In the genomic region with DNA sequence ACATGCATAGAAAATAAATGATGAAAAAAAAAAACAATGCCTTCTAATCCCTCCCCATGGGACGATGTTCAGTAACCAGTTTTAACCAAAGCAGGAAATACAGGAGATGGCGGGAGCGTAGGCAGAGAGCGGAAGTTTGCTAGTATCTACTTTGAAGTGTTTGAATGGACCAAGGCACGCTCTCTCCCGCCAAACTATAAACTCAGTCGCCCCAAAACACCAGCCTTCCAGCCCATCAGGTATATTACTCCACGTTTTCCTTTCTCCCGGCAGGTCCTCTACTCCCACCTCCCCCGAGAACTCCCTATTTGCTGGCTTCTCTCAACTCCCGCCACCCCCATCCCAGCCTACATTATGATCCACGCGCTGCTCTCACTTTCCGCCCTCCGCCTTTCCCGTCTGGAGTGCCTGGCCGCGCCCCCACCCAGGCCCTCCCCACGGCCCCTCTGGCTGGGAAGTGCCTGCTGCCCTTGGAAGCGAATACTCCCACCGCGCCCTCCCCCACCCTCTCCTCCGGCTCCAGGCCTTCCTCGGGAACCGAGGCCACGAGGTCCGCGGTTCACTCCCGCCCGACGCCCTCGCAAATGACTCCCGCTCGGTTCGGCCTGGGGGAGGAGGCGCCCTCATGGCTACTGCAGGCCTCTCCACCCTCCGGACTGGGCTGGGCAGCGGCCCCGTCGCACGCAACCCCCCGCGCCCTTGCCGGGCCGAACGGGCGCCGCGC, we compare ENCODE assay signal across 8 cellular contexts. TPM values are rescaled to one million over a fixed set of nuclear protein-coding genes. Genes with fewer than 3 reads are reported as not detected.
DNase-seq lines count a peak whose midpoint lies in the region; ATAC-seq, FAIRE-seq and TF ChIP-seq lines count a peak whose summit lies in the region.

No MANE protein-coding gene starts in this region.

- peak; percentile 29 for DNase-seq in GM12891 (ENCODE audit: insufficient read length, low spot score)
- peak; percentile 47 for DNase-seq in NCI-H146 treated with DMSO at 0.1 percent for 48 hours (lab: John Stamatoyannopoulos, UW; ENCODE audit: unreplicated experiment)
- DNase-seq in astrocyte (ENCODE audit: low read depth), result peak; percentile 49
- peak in 49 of 51 donors; percentile 11 to 77 (median 47) for DNase-seq in hypothalamus (lab: John Stamatoyannopoulos, UW)
- no peak for DNase-seq in retinal pigment epithelial cell (ENCODE audit: low read depth)
- DNase-seq in cerebellar nuclear complex (lab: John Stamatoyannopoulos, UW), result no peak

- H3K27me3 ChIP-seq in astrocyte (ENCODE audit: insufficient read depth, low read length), result no peaks in the 10 kb centered on the region

- peak overlapping the region; percentile 85 for H2AFZ ChIP-seq in astrocyte (ENCODE audit: low read depth, low read length)

- peak; percentile 92 for FAIRE-seq in GM12891 (lab: Jason Lieb, UNC)
- no peak for FAIRE-seq in astrocyte (lab: Jason Lieb, UNC)

- peaks cover 10% of the 10 kb centered on the region for H3K4me1 ChIP-seq in astrocyte (ENCODE audit: insufficient read depth, low read length)

- H3K79me2 ChIP-seq in astrocyte (ENCODE audit: insufficient read depth, low read length), result peaks cover 58% of the 10 kb centered on the region

- TF ChIP-seq POLR2A in GM12891 (IDR thresholded peaks at IDR 0.05; ENCODE audit: low read depth, low read length), result peak; percentile 65; the same call in 1 of the 2 replicates

- peaks cover 3% of the 10 kb centered on the region for H3K9me3 Mint-ChIP-seq in T-helper 1 cell treated with Interleukin-12 subunit alpha and Interleukin-12 subunit beta and Interleukin-4 antibody, amounts not matched to agents 30 μg/mL and 1 μg/mL, for 36 hours
- no peaks in the 10 kb centered on the region for H3K9me3 Mint-ChIP-seq in astrocyte (ENCODE audit: unreplicated experiment)

- ATAC-seq in HG02884 (IDR thresholded peaks at IDR 0.05; ENCODE audit: unreplicated experiment), result peak; percentile 26

- H3K9ac ChIP-seq in astrocyte (ENCODE audit: low read length), result peak overlapping the region; percentile 100

- H3K4me1 Mint-ChIP-seq in T-helper 1 cell treated with Interleukin-12 subunit alpha and Interleukin-12 subunit beta and Interleukin-4 antibody, amounts not matched to agents 30 μg/mL and 1 μg/mL, for 36 hours (ENCODE audit: low read depth), result peaks cover 33% of the 10 kb centered on the region
- peaks cover 15% of the 10 kb centered on the region for H3K4me1 Mint-ChIP-seq in astrocyte (ENCODE audit: low read depth, unreplicated experiment)

- H3K4me2 ChIP-seq in astrocyte (ENCODE audit: low read length), result peak overlapping the region; percentile 91

- H3K4me3 ChIP-seq in astrocyte (ENCODE audit: insufficient read depth, low read depth, low read length) (peak overlapping the region; percentile 86), retinal pigment epithelial cell (ENCODE audit: low read length) (peak overlapping the region; percentile 94)

- H3K36me3 Mint-ChIP-seq in T-helper 1 cell treated with Interleukin-12 subunit alpha and Interleukin-12 subunit beta and Interleukin-4 antibody, amounts not matched to agents 30 μg/mL and 1 μg/mL, for 36 hours (ENCODE audit: low read depth), result peaks cover 23% of the 10 kb centered on the region
- H3K36me3 Mint-ChIP-seq in astrocyte (ENCODE audit: low read depth, unreplicated experiment), result no peaks in the 10 kb centered on the region

- H3K27ac ChIP-seq in astrocyte (ENCODE audit: low read depth, low read length), result peak overlapping the region; percentile 99

- H3K9me3 ChIP-seq in astrocyte (ENCODE audit: insufficient read depth, low read depth, low read length), result no peaks in the 10 kb centered on the region

- H3K36me3 ChIP-seq in astrocyte (ENCODE audit: insufficient read depth, low read length), result peaks cover 4% of the 10 kb centered on the region

- peaks cover 48% of the 10 kb centered on the region for H4K20me1 ChIP-seq in astrocyte (ENCODE audit: insufficient read depth, low read length)

- H3K4me3 Mint-ChIP-seq in T-helper 1 cell treated with Interleukin-12 subunit alpha and Interleukin-12 subunit beta and Interleukin-4 antibody, amounts not matched to agents 30 μg/mL and 1 μg/mL, for 36 hours, result peak overlapping the region; percentile 100
- H3K4me3 Mint-ChIP-seq in astrocyte (ENCODE audit: unreplicated experiment), result peak overlapping the region; percentile 96

- no peaks in the 10 kb centered on the region for H3K27me3 Mint-ChIP-seq in T-helper 1 cell treated with Interleukin-12 subunit alpha and Interleukin-12 subunit beta and Interleukin-4 antibody, amounts not matched to agents 30 μg/mL and 1 μg/mL, for 36 hours (ENCODE audit: low read depth)
- no peaks in the 10 kb centered on the region for H3K27me3 Mint-ChIP-seq in astrocyte (ENCODE audit: low read depth, unreplicated experiment)

- TF ChIP-seq CTCF in astrocyte (IDR thresholded peaks at IDR 0.05; ENCODE audit: insufficient read depth, low read depth, low read length) (no peak), retinal pigment epithelial cell (conservative IDR thresholded peaks at IDR 0.05; ENCODE audit: low read depth, low read length) (no peak)

- H3K27ac Mint-ChIP-seq in T-helper 1 cell treated with Interleukin-12 subunit alpha and Interleukin-12 subunit beta and Interleukin-4 antibody, amounts not matched to agents 30 μg/mL and 1 μg/mL, for 36 hours, result peak overlapping the region; percentile 98
- H3K27ac Mint-ChIP-seq in astrocyte (ENCODE audit: unreplicated experiment), result peak overlapping the region; percentile 67

TF ChIP-seq in GM12891, 5 proteins besides CTCF, POLR2A, EP300 and RAD21:
- TF ChIP-seq POLR2AphosphoS5 (IDR thresholded peaks at IDR 0.05; ENCODE audit: low read depth, low read length), result no peak; the same call in 1 of the 2 replicates
- TF ChIP-seq SPI1 (IDR thresholded peaks at IDR 0.05; ENCODE audit: low read depth, low read length), result peak; percentile 69
- no peak for TF ChIP-seq POU2F2 (IDR thresholded peaks at IDR 0.05; ENCODE audit: low read depth, low read length)
- 0 out of 2 replicates have a peak, but pooled peaks have one; percentile 29 for TF ChIP-seq TAF1 (IDR thresholded peaks at IDR 0.05; ENCODE audit: low read depth, low read length)

RNA-seq across cellular contexts. Expression of a gene that starts 0.7 kb away (rescaled TPM):
- 107 TPM for polyA plus RNA-seq in GM12891 (2012; ENCODE audit: low read depth, missing spikeins)
- 116 and 130 TPM in 2 replicates for total RNA-seq in astrocyte

Comparison
In these comparisons a context has a peak if more than half of its experiments do, and no peak if none do; other contexts are left out.
1. DNase-seq: peak in GM12891 (single experiment), NCI-H146 treated with DMSO at 0.1 percent for 48 hours (single experiment), astrocyte (single experiment) and hypothalamus (49 of 51); none in retinal pigment epithelial cell (single experiment) and cerebellar nuclear complex (0 of 2).